ENCODE assay signal across 1 cellular context in the genomic region with DNA sequence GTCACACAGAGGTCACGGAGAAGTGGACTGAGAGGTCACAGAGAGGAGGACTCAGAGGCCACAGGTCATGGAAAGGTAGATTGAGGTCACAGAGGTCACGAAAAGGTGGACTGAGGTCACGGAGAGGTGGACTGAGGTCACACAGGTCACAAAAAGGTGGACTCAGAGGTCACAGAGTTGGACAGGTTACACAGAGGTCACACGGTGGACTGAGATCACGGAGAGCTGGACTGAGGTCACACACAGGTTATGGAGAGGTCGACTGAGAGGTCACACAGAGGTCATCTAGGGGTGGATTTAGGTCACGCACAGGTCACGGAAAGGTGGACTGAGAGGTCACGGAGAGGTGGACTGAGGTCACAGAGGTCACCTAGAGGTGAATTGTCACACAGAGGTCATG.
TF ChIP-seq lines count a peak whose summit lies in the region.

No MANE protein-coding gene starts in this region.

TF ChIP-seq in GM23338, 12 proteins besides CTCF, POLR2A, EP300 and RAD21:
- TF ChIP-seq, protein P1, sequence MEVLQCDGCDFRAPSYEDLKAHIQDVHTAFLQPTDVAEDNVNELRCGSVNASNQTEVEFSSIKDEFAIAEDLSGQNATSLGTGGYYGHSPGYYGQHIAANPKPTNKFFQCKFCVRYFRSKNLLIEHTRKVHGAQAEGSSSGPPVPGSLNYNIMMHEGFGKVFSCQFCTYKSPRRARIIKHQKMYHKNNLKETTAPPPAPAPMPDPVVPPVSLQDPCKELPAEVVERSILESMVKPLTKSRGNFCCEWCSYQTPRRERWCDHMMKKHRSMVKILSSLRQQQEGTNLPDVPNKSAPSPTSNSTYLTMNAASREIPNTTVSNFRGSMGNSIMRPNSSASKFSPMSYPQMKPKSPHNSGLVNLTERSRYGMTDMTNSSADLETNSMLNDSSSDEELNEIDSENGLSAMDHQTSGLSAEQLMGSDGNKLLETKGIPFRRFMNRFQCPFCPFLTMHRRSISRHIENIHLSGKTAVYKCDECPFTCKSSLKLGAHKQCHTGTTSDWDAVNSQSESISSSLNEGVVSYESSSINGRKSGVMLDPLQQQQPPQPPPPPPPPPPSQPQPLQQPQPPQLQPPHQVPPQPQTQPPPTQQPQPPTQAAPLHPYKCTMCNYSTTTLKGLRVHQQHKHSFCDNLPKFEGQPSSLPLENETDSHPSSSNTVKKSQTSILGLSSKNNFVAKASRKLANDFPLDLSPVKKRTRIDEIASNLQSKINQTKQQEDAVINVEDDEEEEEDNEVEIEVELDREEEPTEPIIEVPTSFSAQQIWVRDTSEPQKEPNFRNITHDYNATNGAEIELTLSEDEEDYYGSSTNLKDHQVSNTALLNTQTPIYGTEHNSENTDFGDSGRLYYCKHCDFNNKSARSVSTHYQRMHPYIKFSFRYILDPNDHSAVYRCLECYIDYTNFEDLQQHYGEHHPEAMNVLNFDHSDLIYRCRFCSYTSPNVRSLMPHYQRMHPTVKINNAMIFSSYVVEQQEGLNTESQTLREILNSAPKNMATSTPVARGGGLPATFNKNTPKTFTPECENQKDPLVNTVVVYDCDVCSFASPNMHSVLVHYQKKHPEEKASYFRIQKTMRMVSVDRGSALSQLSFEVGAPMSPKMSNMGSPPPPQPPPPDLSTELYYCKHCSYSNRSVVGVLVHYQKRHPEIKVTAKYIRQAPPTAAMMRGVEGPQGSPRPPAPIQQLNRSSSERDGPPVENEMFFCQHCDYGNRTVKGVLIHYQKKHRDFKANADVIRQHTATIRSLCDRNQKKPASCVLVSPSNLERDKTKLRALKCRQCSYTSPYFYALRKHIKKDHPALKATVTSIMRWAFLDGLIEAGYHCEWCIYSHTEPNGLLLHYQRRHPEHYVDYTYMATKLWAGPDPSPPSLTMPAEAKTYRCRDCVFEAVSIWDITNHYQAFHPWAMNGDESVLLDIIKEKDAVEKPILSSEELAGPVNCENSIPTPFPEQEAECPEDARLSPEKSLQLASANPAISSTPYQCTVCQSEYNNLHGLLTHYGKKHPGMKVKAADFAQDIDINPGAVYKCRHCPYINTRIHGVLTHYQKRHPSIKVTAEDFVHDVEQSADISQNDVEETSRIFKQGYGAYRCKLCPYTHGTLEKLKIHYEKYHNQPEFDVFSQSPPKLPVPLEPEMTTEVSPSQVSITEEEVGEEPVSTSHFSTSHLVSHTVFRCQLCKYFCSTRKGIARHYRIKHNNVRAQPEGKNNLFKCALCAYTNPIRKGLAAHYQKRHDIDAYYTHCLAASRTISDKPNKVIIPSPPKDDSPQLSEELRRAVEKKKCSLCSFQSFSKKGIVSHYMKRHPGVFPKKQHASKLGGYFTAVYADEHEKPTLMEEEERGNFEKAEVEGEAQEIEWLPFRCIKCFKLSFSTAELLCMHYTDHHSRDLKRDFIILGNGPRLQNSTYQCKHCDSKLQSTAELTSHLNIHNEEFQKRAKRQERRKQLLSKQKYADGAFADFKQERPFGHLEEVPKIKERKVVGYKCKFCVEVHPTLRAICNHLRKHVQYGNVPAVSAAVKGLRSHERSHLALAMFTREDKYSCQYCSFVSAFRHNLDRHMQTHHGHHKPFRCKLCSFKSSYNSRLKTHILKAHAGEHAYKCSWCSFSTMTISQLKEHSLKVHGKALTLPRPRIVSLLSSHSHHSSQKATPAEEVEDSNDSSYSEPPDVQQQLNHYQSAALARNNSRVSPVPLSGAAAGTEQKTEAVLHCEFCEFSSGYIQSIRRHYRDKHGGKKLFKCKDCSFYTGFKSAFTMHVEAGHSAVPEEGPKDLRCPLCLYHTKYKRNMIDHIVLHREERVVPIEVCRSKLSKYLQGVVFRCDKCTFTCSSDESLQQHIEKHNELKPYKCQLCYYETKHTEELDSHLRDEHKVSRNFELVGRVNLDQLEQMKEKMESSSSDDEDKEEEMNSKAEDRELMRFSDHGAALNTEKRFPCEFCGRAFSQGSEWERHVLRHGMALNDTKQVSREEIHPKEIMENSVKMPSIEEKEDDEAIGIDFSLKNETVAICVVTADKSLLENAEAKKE (CRISPR knock-in tag; IDR thresholded peaks at IDR 0.05), result no peak
- TF ChIP-seq EZH2 (IDR thresholded peaks at IDR 0.05; ENCODE audit: low read depth, unreplicated experiment) (no peak), CREB1 (CRISPR knock-in tag; IDR thresholded peaks at IDR 0.05; ENCODE audit: low read depth) (no peak), ZNF331 (CRISPR knock-in tag; IDR thresholded peaks at IDR 0.05; ENCODE audit: low read depth) (no peak), POLR2AphosphoS5 (IDR thresholded peaks at IDR 0.05; ENCODE audit: low read depth) (no peak), JUNB (IDR thresholded peaks at IDR 0.05; ENCODE audit: unreplicated experiment) (no peak), STAT1 (IDR thresholded peaks at IDR 0.05; ENCODE audit: unreplicated experiment) (no peak)
